15 cellular contexts compared by ENCODE assay signal in the genomic region with DNA sequence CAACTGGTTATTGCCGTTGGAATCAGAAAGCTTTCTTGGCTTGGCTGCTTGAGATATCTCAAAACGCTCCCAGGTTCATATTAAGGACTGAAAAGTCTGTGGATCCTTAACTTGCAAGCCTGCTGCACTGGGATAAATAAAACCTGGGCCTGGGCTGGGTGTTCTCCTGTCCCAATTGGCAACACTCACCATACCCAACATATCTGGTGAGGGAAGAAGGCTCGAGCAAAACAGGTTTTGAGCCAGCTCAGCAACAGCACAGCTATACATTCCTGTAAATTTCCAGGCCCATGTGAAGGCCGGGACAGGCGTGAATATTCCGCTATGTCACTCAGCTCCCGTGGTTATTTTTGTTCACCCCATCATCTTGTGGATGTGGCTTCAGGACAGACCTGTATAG.
A peak's percentile ranks its signal among the peaks of the same experiment; 100 is the strongest.
DNase-seq lines count a peak whose midpoint lies in the region; ATAC-seq, FAIRE-seq and TF ChIP-seq lines count a peak whose summit lies in the region.
"Had no signal": no experiment of that assay in that cellular context is flagged by ENCODE, and none has a peak within 500 bp of the region (broad histone marks: within the 10 kb centered on the region; RNA-seq: fewer than 3 reads in every experiment).

No MANE protein-coding gene starts in this region.

- H3K4me3 ChIP-seq in mammary epithelial cell (replicated peaks in 1 of 3; ENCODE audit: insufficient read depth in 1 of 3, low read depth in 2 of 3, low read length in 3 of 3) (no peak overlapping the region), keratinocyte (ENCODE audit: control insufficient read depth in 2 of 3, extremely low read depth in 1 of 3, insufficient read depth in 2 of 3, low read depth in 1 of 3, low read length in 3 of 3) (no peak overlapping the region)
- H3K4me3 ChIP-seq: SK-N-MC had no signal

- H3K9me3 ChIP-seq in mammary epithelial cell (replicated peaks; ENCODE audit: insufficient read depth, low read length) (no peaks in the 10 kb centered on the region), keratinocyte (ENCODE audit: control insufficient read depth, low read depth, low read length) (no peaks in the 10 kb centered on the region)

- H3K9me1 ChIP-seq in keratinocyte (ENCODE audit: control insufficient read depth, extremely low read depth, insufficient read depth, low read length), result no peaks in the 10 kb centered on the region

- H4K20me1 ChIP-seq in mammary epithelial cell (ENCODE audit: insufficient read depth, low read length), result no peaks in the 10 kb centered on the region
- H4K20me1 ChIP-seq in keratinocyte (ENCODE audit: control insufficient read depth, extremely low read depth, insufficient read depth, low read length), result no peaks in the 10 kb centered on the region

- no peak overlapping the region for H3K27ac Mint-ChIP-seq in stimulated activated memory B cell treated with anti-CD40 and anti-IgM and Interleukin-4, amounts not matched to agents 10 μg/mL and 1 μg/mL and 100 μg/mL, for 72 hours
- H3K27ac Mint-ChIP-seq: activated B cell treated with CpG ODN at 0.5 μM for 24 hours had no signal

- peak overlapping the region; percentile 70 for H2AFZ ChIP-seq in mammary epithelial cell (ENCODE audit: low read depth, low read length)
- peak overlapping the region; percentile 34 for H2AFZ ChIP-seq in keratinocyte (ENCODE audit: control insufficient read depth, low read length)

- ATAC-seq in HG03354 (IDR thresholded peaks at IDR 0.05; ENCODE audit: poor library complexity, severe bottlenecking, unreplicated experiment) (no peak), HG03460 (IDR thresholded peaks at IDR 0.05; ENCODE audit: unreplicated experiment) (no peak)
- no peak for ATAC-seq in stimulated activated memory B cell treated with anti-CD40 and anti-IgM and Interleukin-4, amounts not matched to agents 10 μg/mL and 1 μg/mL and 100 μg/mL, for 72 hours
- ATAC-seq: stimulated activated naive CD8-positive, alpha-beta T cell treated with anti-CD3 and anti-CD28 coated beads, Interleukin-15, Interleukin-2, amounts not matched to agents 100 U/mL and 50 U/mL, for 24 hours had no signal

- CTCF ChIA-PET in mammary epithelial cell (lab: Charles Lee; ENCODE audit: low non-redundant PET), result no interaction called here

- BruUV-seq in mammary epithelial cell (replicated peaks; lab: Mats Ljungman, UMichigan), result no TSS peak

- in situ Hi-C loops in mammary epithelial cell (cut with MboI; ENCODE audit: low sequenced_read_pairs in 2 of 2), result no loop called here

- no peaks in the 10 kb centered on the region for H3K79me2 ChIP-seq in mammary epithelial cell (ENCODE audit: insufficient read depth, low read length)
- no peaks in the 10 kb centered on the region for H3K79me2 ChIP-seq in keratinocyte (ENCODE audit: control insufficient read depth, insufficient read depth, low read length)

- H3K9ac ChIP-seq in mammary epithelial cell (ENCODE audit: insufficient read depth, low read length), result no peak overlapping the region
- H3K9ac ChIP-seq in keratinocyte (ENCODE audit: control insufficient read depth, extremely low read depth, insufficient read depth, low read length), result no peak overlapping the region

- H3K36me3 ChIP-seq in mammary epithelial cell (ENCODE audit: insufficient read depth, low read length) (no peaks in the 10 kb centered on the region), keratinocyte (ENCODE audit: control insufficient read depth in 2 of 2, extremely low read depth in 1 of 2, insufficient read depth in 2 of 2, low read length in 2 of 2) (no peaks in the 10 kb centered on the region)

- no peaks in the 10 kb centered on the region for H3K27me3 ChIP-seq in mammary epithelial cell (ENCODE audit: insufficient read depth, low read length)
- no peaks in the 10 kb centered on the region for H3K27me3 ChIP-seq in keratinocyte (ENCODE audit: control insufficient read depth, extremely low read depth, insufficient read depth, low read length)

- H3K4me1 ChIP-seq in mammary epithelial cell (ENCODE audit: insufficient read depth, low read length) (peaks cover 13% of the 10 kb centered on the region), keratinocyte (ENCODE audit: control insufficient read depth, extremely low read depth, insufficient read depth, low read length) (peaks cover 35% of the 10 kb centered on the region)

- dilution Hi-C loops in mammary epithelial cell (cut with HindIII; ENCODE audit: low sequenced_read_pairs), result no loop called here
- dilution Hi-C loops in keratinocyte (cut with MboI; ENCODE audit: extremely low pct_ligation_motif_present, low sequenced_read_pairs), result no loop called here

- no peak for TF ChIP-seq CTCF in mammary epithelial cell (conservative IDR thresholded peaks at IDR 0.05 in 1 of 2, IDR thresholded peaks at IDR 0.05 in 1 of 2; ENCODE audit: extremely low read depth in 1 of 2, insufficient read depth in 1 of 2, low read depth in 1 of 2, low read length in 2 of 2)
- no peak for TF ChIP-seq CTCF in keratinocyte (optimal IDR thresholded peaks at IDR 0.05 in 1 of 3, IDR thresholded peaks at IDR 0.05 in 1 of 3, conservative IDR thresholded peaks at IDR 0.05 in 1 of 3; ENCODE audit: extremely low read depth in 1 of 3, insufficient read depth in 2 of 3, low read length in 3 of 3)

- intact Hi-C loops in mammary epithelial cell (cut with micrococcal nuclease), result no loop called here

- peak; percentile 50 for DNase-seq in NCI-H2196 (lab: John Stamatoyannopoulos, UW; ENCODE audit: unreplicated experiment)
- DNase-seq in NCI-H2196 treated with DMSO at 0.1 percent for 48 hours (lab: John Stamatoyannopoulos, UW; ENCODE audit: unreplicated experiment), result no peak
- DNase-seq in mammary epithelial cell, result peak; percentile 28
- DNase-seq in keratinocyte (ENCODE audit: low read depth, low spot score), result no peak
- DNase-seq in ureter (ENCODE audit: low spot score), result peak; percentile 68
- DNase-seq: activated B cell treated with CpG ODN at 0.5 μM for 24 hours; activated naive CD4-positive, alpha-beta T cell; effector CD4-positive, alpha-beta T cell; foreskin melanocyte; stimulated activated naive CD8-positive, alpha-beta T cell treated with anti-CD3 and anti-CD28 coated beads, Interleukin-15, Interleukin-2, amounts not matched to agents 100 U/mL and 50 U/mL, for 24 hours had no signal

- FAIRE-seq in keratinocyte (lab: Jason Lieb, UNC), result peak; percentile 84

- H3K4me2 ChIP-seq in mammary epithelial cell (ENCODE audit: insufficient read depth, low read depth, low read length) (no peak overlapping the region), keratinocyte (ENCODE audit: control insufficient read depth, extremely low read depth, insufficient read depth, low read depth, low read length) (peak overlapping the region; percentile 35)

- H3K36me3 Mint-ChIP-seq in stimulated activated memory B cell treated with anti-CD40 and anti-IgM and Interleukin-4, amounts not matched to agents 10 μg/mL and 1 μg/mL and 100 μg/mL, for 72 hours, result no peaks in the 10 kb centered on the region

- peaks cover 16% of the 10 kb centered on the region for H3K4me1 Mint-ChIP-seq in stimulated activated memory B cell treated with anti-CD40 and anti-IgM and Interleukin-4, amounts not matched to agents 10 μg/mL and 1 μg/mL and 100 μg/mL, for 72 hours

- no peaks in the 10 kb centered on the region for H3K9me3 Mint-ChIP-seq in stimulated activated memory B cell treated with anti-CD40 and anti-IgM and Interleukin-4, amounts not matched to agents 10 μg/mL and 1 μg/mL and 100 μg/mL, for 72 hours
- H3K9me3 Mint-ChIP-seq: activated B cell treated with CpG ODN at 0.5 μM for 24 hours had no signal

- H3K27ac ChIP-seq in mammary epithelial cell (ENCODE audit: insufficient read depth, low read depth, low read length), result no peak overlapping the region
- peak overlapping the region; percentile 57 for H3K27ac ChIP-seq in keratinocyte (ENCODE audit: control insufficient read depth, insufficient read depth, low read length)
- H3K27ac ChIP-seq: HL-60, SK-N-MC had no signal

- peaks cover 15% of the 10 kb centered on the region for H3K27me3 Mint-ChIP-seq in stimulated activated memory B cell treated with anti-CD40 and anti-IgM and Interleukin-4, amounts not matched to agents 10 μg/mL and 1 μg/mL and 100 μg/mL, for 72 hours

- 49% methylated on average over 7 of the region's 7 CpGs for WGBS in mammary epithelial cell (ENCODE audit: low coverage, missing lambda C conversion rate)

- no peak overlapping the region for H3K4me3 Mint-ChIP-seq in stimulated activated memory B cell treated with anti-CD40 and anti-IgM and Interleukin-4, amounts not matched to agents 10 μg/mL and 1 μg/mL and 100 μg/mL, for 72 hours
- H3K4me3 Mint-ChIP-seq: activated B cell treated with CpG ODN at 0.5 μM for 24 hours had no signal

Comparison
In these comparisons a context has a peak if more than half of its experiments do, and no peak if none do; other contexts are left out.
1. DNase-seq: peak in NCI-H2196 (single experiment), mammary epithelial cell (single experiment) and ureter (single experiment); none in NCI-H2196 treated with DMSO at 0.1 percent for 48 hours (single experiment) and keratinocyte (single experiment).